ENCODE assay signal across 20 cellular contexts in genomic region chr11:76620471-76620870, GRCh38. TPM values are rescaled to one million over a fixed set of nuclear protein-coding genes. Genes with fewer than 3 reads are reported as not detected.
DNase-seq lines count a peak whose midpoint lies in the region; ATAC-seq, FAIRE-seq and TF ChIP-seq lines count a peak whose summit lies in the region.
"Had no signal": no experiment of that assay in that cellular context is flagged by ENCODE, and none has a peak within 500 bp of the region (broad histone marks: within the 10 kb centered on the region; RNA-seq: fewer than 3 reads in every experiment).

No MANE protein-coding gene starts in this region.

- no peak for TF ChIP-seq CTCF in SK-N-SH (IDR thresholded peaks at IDR 0.05)
- TF ChIP-seq CTCF in fibroblast of the aortic adventitia (IDR thresholded peaks at IDR 0.05; ENCODE audit: insufficient read depth, low read length), result no peak

- WGBS in SK-N-SH (ENCODE audit: low lambda C conversion rate), result 100% methylated on average over 1 of the region's 1 CpG

- peak in 1 of 2 experiments; percentile 35; a peak in 1 of 4 replicates for TF ChIP-seq EP300 in SK-N-SH (IDR thresholded peaks at IDR 0.05; ENCODE audit: borderline replicate concordance in 1 of 2, low read depth in 1 of 2, low read length in 1 of 2)

- peaks cover 2 to 6% of the 10 kb centered on the region in 2 donors for H3K9me3 Mint-ChIP-seq in effector memory CD8-positive, alpha-beta T cell

- TF ChIP-seq RAD21 in SK-N-SH (IDR thresholded peaks at IDR 0.05; ENCODE audit: low read length), result no peak

- H3K27me3 Mint-ChIP-seq in effector memory CD8-positive, alpha-beta T cell, result peaks cover 7 to 62% of the 10 kb centered on the region in 2 donors

- POLR2A ChIA-PET in SK-N-SH (lab: Yijun Ruan, JAX), result no interaction called here

- CTCF ChIA-PET in SK-N-SH (lab: Yijun Ruan, JAX), result no interaction called here

- ATAC-seq in SK-N-SH treated with all-trans-retinoic acid at 6 μM for 48 hours (no peak; the same call in 2 of the 3 replicates), HG02870 (IDR thresholded peaks at IDR 0.05; ENCODE audit: unreplicated experiment) (no peak)
- no peak for ATAC-seq in effector memory CD8-positive, alpha-beta T cell (replicated peaks)
- ATAC-seq: sciatic nerve; stimulated activated naive CD8-positive, alpha-beta T cell treated with anti-CD3 and anti-CD28 coated beads, Interleukin-15, Interleukin-2, amounts not matched to agents 100 U/mL and 50 U/mL, for 24 hours had no signal

- DNase-seq in SK-N-SH (no peak), adipocyte (ENCODE audit: low read depth) (peak; percentile 77), fibroblast of the aortic adventitia (ENCODE audit: low read depth) (peak; percentile 96), urothelium cell line (ENCODE audit: low spot score) (no peak), NCI-H2171 (lab: John Stamatoyannopoulos, UW) (no peak)
- DNase-seq in effector memory CD8-positive, alpha-beta T cell, result no peak
- DNase-seq: activated naive CD4-positive, alpha-beta T cell treated with anti-CD3 and anti-CD28 coated beads, Interleukin-2, amount 50 U/mL, for 16 hours; COR-L47; erythroblast; H9; MV-4-11; stimulated activated naive CD8-positive, alpha-beta T cell treated with anti-CD3 and anti-CD28 coated beads, Interleukin-15, Interleukin-2, amounts not matched to agents 100 U/mL and 50 U/mL, for 24 hours; SW 1271; WERI-Rb-1 had no signal

- no peak overlapping the region for H2AFZ ChIP-seq in SK-N-SH (ENCODE audit: low read depth)

- peaks cover 6% of the 10 kb centered on the region for H3F3A ChIP-seq in SK-N-SH (replicated peaks; ENCODE audit: insufficient read depth)

- H3K79me2 ChIP-seq in SK-N-SH (ENCODE audit: insufficient read depth), result no peaks in the 10 kb centered on the region

- H3K27ac ChIP-seq in SK-N-SH (ENCODE audit: low read depth in 2 of 2, low read length in 1 of 2), result no peak overlapping the region
- H3K27ac ChIP-seq: 22Rv1, WERI-Rb-1 had no signal

- H3K9ac ChIP-seq in SK-N-SH, result no peak overlapping the region
- H3K9ac ChIP-seq in adipocyte (ENCODE audit: low read length), result no peak overlapping the region

- peaks cover 0 to 3% of the 10 kb centered on the region in 2 donors for H3K4me1 Mint-ChIP-seq in effector memory CD8-positive, alpha-beta T cell (ENCODE audit: low read depth in 2 of 2)

- H3K4me3 ChIP-seq in SK-N-SH (ENCODE audit: low read depth in 2 of 2, low read length in 1 of 2) (no peak overlapping the region), adipocyte (ENCODE audit: low read length) (no peak overlapping the region), fibroblast of the aortic adventitia (ENCODE audit: low read depth, low read length) (no peak overlapping the region)

- H3K27me3 ChIP-seq in SK-N-SH (ENCODE audit: insufficient read depth) (no peaks in the 10 kb centered on the region), adipocyte (replicated peaks; ENCODE audit: control insufficient read depth, insufficient read depth, low read length) (no peaks in the 10 kb centered on the region)

- no peaks in the 10 kb centered on the region for H3K36me3 Mint-ChIP-seq in effector memory CD8-positive, alpha-beta T cell (ENCODE audit: insufficient read depth)

- H3K4me1 ChIP-seq in SK-N-SH (ENCODE audit: control insufficient read depth in 1 of 2, insufficient read depth in 2 of 2, low read depth in 1 of 2, low read length in 1 of 2), result peaks cover 5 to 34% of the 10 kb centered on the region in 2 experiments; a peak in 2 of 4 replicates
- peaks cover 58% of the 10 kb centered on the region for H3K4me1 ChIP-seq in adipocyte (ENCODE audit: control insufficient read depth, insufficient read depth, low read length)

- no peaks in the 10 kb centered on the region for H4K20me1 ChIP-seq in SK-N-SH (ENCODE audit: insufficient read depth)

- no peak overlapping the region for H3K4me3 Mint-ChIP-seq in effector memory CD8-positive, alpha-beta T cell
- H3K4me3 Mint-ChIP-seq: H9, memory B cell had no signal

- H3K9me3 ChIP-seq in SK-N-SH, result no peaks in the 10 kb centered on the region
- H3K9me3 ChIP-seq in adipocyte (ENCODE audit: control insufficient read depth, low read length), result peaks cover 7% of the 10 kb centered on the region

- H3K9me2 ChIP-seq in SK-N-SH, result no peaks in the 10 kb centered on the region

- no peak overlapping the region for H3K4me2 ChIP-seq in SK-N-SH

- H3K36me3 ChIP-seq in SK-N-SH (replicated peaks in 1 of 2; ENCODE audit: control insufficient read depth in 1 of 2, insufficient read depth in 2 of 2, low read length in 1 of 2) (no peaks in the 10 kb centered on the region), adipocyte (ENCODE audit: control insufficient read depth, insufficient read depth, low read length, severe bottlenecking) (no peaks in the 10 kb centered on the region)
- H3K36me3 ChIP-seq: WERI-Rb-1 had no signal

- FAIRE-seq in urothelium cell line (lab: Jason Lieb, UNC), result peak; percentile 42
- FAIRE-seq: colon had no signal

- H3K27ac Mint-ChIP-seq in effector memory CD8-positive, alpha-beta T cell, result no peak overlapping the region
- H3K27ac Mint-ChIP-seq: H9, memory B cell had no signal

TF ChIP-seq in SK-N-SH, 30 proteins besides CTCF, POLR2A, EP300 and RAD21 (continues in another document):
- no peak for TF ChIP-seq ELF1 (IDR thresholded peaks at IDR 0.05)
- no peak for TF ChIP-seq USF1 (IDR thresholded peaks at IDR 0.05; ENCODE audit: borderline replicate concordance, low read depth)
- no peak for TF ChIP-seq RXRA (IDR thresholded peaks at IDR 0.05; ENCODE audit: borderline replicate concordance, low read depth)
- no peak for TF ChIP-seq FOXJ3 (CRISPR knock-in tag; IDR thresholded peaks at IDR 0.05)
- no peak for TF ChIP-seq GABPA (IDR thresholded peaks at IDR 0.05; ENCODE audit: low read depth)
- TF ChIP-seq GATA2 (CRISPR knock-in tag; IDR thresholded peaks at IDR 0.05), result no peak
- no peak for TF ChIP-seq NRF1 (IDR thresholded peaks at IDR 0.05; ENCODE audit: low read depth, low read length)

TF ChIP-seq in SK-N-SH treated with all-trans-retinoic acid at 6 μM for 48 hours, 23 proteins besides CTCF, POLR2A, EP300 and RAD21 (continues in another document):
- TF ChIP-seq ARNTL (CRISPR knock-in tag; IDR thresholded peaks at IDR 0.05; ENCODE audit: borderline replicate concordance, low read depth), result no peak
- no peak for TF ChIP-seq OSR1 (CRISPR knock-in tag; IDR thresholded peaks at IDR 0.05)
- TF ChIP-seq CREB5 (CRISPR knock-in tag; IDR thresholded peaks at IDR 0.05; ENCODE audit: low read depth), result no peak
- TF ChIP-seq PPARA (CRISPR knock-in tag; IDR thresholded peaks at IDR 0.05; ENCODE audit: borderline replicate concordance), result no peak
- TF ChIP-seq ZFP3 (CRISPR knock-in tag; IDR thresholded peaks at IDR 0.05), result no peak
- no peak for TF ChIP-seq ZC3H10 (CRISPR knock-in tag; IDR thresholded peaks at IDR 0.05)
- no peak for TF ChIP-seq TSHZ2 (CRISPR knock-in tag; IDR thresholded peaks at IDR 0.05)
- TF ChIP-seq ZNF8 (CRISPR knock-in tag; IDR thresholded peaks at IDR 0.05), result no peak
- no peak for TF ChIP-seq ESRRG (CRISPR knock-in tag; IDR thresholded peaks at IDR 0.05)
- TF ChIP-seq ZFP30 (CRISPR knock-in tag; IDR thresholded peaks at IDR 0.05), result no peak

RNA-seq across cellular contexts. Expression of gene LRRC32, which starts 50.1 kb away (rescaled TPM):
- 0.19 and 0.43 TPM in 2 replicates for polyA plus RNA-seq in SK-N-SH (2012; rRNA removed)
- polyA plus RNA-seq in SK-N-SH (2012; cell fraction: cytosol; rRNA removed), result 0.28 and 0.30 TPM in 2 replicates
- polyA plus RNA-seq in SK-N-SH (2012; cell fraction: nucleus; rRNA removed), result 0.42 and 0.57 TPM in 2 replicates
- 23.1 and 30.0 TPM in 2 replicates for total RNA-seq in fibroblast of the aortic adventitia (ENCODE audit: low replicate concordance)

Comparison
In these comparisons a context has a peak if more than half of its experiments do, and no peak if none do; other contexts are left out.
1. DNase-seq: peak in adipocyte (single experiment) and fibroblast of the aortic adventitia (single experiment); none in SK-N-SH (single experiment), urothelium cell line (single experiment), effector memory CD8-positive, alpha-beta T cell (0 of 3) and NCI-H2171 (single experiment).